ENCODE assay signal across 24 cellular contexts in the genomic region with DNA sequence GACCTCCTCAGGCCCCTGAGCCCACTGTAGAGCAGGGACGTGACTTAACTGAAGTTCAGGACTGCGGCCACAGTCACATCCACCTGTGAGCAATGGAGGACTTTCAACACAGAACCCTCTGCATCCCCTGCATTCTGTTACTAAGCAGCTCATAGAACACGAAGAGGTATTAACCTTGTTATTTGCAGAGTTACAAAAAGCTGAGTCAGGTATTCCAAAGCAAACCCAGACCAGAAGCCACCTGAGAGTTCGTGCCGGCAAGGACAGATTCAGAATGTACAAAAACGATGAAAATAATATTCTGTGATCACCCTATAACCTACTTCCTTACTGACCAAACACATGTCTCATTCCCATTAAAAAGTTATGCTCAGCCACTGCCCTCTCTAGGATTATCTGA. TPM values are rescaled to one million over a fixed set of nuclear protein-coding genes. Genes with fewer than 3 reads are reported as not detected.
"Had no signal": no experiment of that assay in that cellular context is flagged by ENCODE, and none has a peak within 500 bp of the region (broad histone marks: within the 10 kb centered on the region; RNA-seq: fewer than 3 reads in every experiment).

No MANE protein-coding gene starts in this region.

- DNase-seq: activated CD4-positive, alpha-beta T cell treated with anti-CD3 and anti-CD28 coated beads for 1 hour; activated CD4-positive, alpha-beta T cell treated with anti-CD3 and anti-CD28 coated beads, Interleukin-2, amount 10 ng/mL, durations not matched to agents 24 days and 14 days; activated CD4-positive, alpha-beta T cell treated with anti-CD3 and anti-CD28 coated beads, Interleukin-2, amount 50 U/mL, for 48 hours; activated CD8-positive, alpha-beta memory T cell treated with anti-CD3 and anti-CD28 coated beads, Interleukin-2, amount 10 ng/mL, durations not matched to agents 7 days and 5 days; activated effector memory CD4-positive, alpha-beta T cell treated with Interleukin-2 at 50 U/mL for 16 hours; activated naive CD4-positive, alpha-beta T cell; activated T-cell treated with anti-CD3 and anti-CD28 coated beads, Interleukin-2, amount 50 U/mL, for 24 hours; aorta; Karpas-422; NCI-H1105 treated with DMSO at 0.1 percent for 48 hours; NCI-H1930; NCI-H2107; NCI-H345; NCI-H510A; NCI-H526 treated with DMSO at 0.1 percent for 48 hours; NCI-H82; OCI-M1; SHP77 treated with DMSO at 0.1 percent for 48 hours; T-helper 17 cell; T-helper 9 cell had no signal

- ATAC-seq: activated CD8-positive, alpha-beta memory T cell treated with anti-CD3 and anti-CD28 coated beads, Interleukin-2, amount 10 ng/mL, durations not matched to agents 7 days and 5 days; T-helper 17 cell; WTC11 had no signal

- FAIRE-seq: RCC 7860 had no signal

RNA-seq across cellular contexts. Expression of gene PRSS3, which starts 33.0 kb away (rescaled TPM):
- total RNA-seq: activated CD4-positive, alpha-beta T cell treated with anti-CD3 and anti-CD28 coated beads, Interleukin-2, amount 10 ng/mL, durations not matched to agents 24 days and 14 days; activated CD8-positive, alpha-beta memory T cell treated with anti-CD3 and anti-CD28 coated beads, Interleukin-2, amount 10 ng/mL, durations not matched to agents 7 days and 5 days; activated T-helper 1 cell treated with anti-CD3 and anti-CD28 coated beads, Interleukin-12 subunit alpha, Interleukin-12 subunit beta, Interleukin-2, Interleukin-4 antibody, amounts not matched to agents 30 ng/mL and 10 ng/mL and 1 ng/mL, durations not matched to agents 14 hours and 24 hours and 36 hours; aorta; SK-MEL-5; T-helper 17 cell had no signal
